In genomic region chr16:50469121-50469743, GRCh38 we compare ENCODE assay signal across 25 cellular contexts.
DNase-seq lines count a peak whose midpoint lies in the region; ATAC-seq, FAIRE-seq and TF ChIP-seq lines count a peak whose summit lies in the region.
"Had no signal": no experiment of that assay in that cellular context is flagged by ENCODE, and none has a peak within 500 bp of the region (broad histone marks: within the 10 kb centered on the region; RNA-seq: fewer than 3 reads in every experiment).

No MANE protein-coding gene starts in this region.

- intact Hi-C loops in CD8-positive, alpha-beta T cell (cut with DNase I, micrococcal nuclease), result no loop called here
- intact Hi-C loops in activated T-helper 1 cell treated with anti-CD3 and anti-CD28 coated beads, Interleukin-12 subunit alpha, Interleukin-12 subunit beta, Interleukin-2, Interleukin-4 antibody, amounts not matched to agents 30 ng/mL and 10 ng/mL and 1 ng/mL, durations not matched to agents 14 hours and 24 hours and 36 hours (cut with micrococcal nuclease), result no loop called here

- H3K79me1 ChIP-seq in trophoblast cell (ENCODE audit: low read length), result peaks cover 5% of the 10 kb centered on the region

- H3K4me1 ChIP-seq in BLaER1, result peaks cover 44% of the 10 kb centered on the region
- H3K4me1 ChIP-seq in CD8-positive, alpha-beta T cell (ENCODE audit: insufficient read depth, low read length), result no peaks in the 10 kb centered on the region
- peaks cover 54% of the 10 kb centered on the region for H3K4me1 ChIP-seq in ectodermal cell (ENCODE audit: control insufficient read depth, insufficient read depth, low read length)
- peaks cover 16 to 32% of the 10 kb centered on the region in 2 experiments for H3K4me1 ChIP-seq in trophoblast cell (ENCODE audit: control insufficient read depth in 1 of 2, insufficient read depth in 2 of 2, low read length in 2 of 2)
- H3K4me1 ChIP-seq in small intestine (ENCODE audit: control insufficient read depth in 2 of 2, insufficient read depth in 1 of 2, low read depth in 1 of 2, low read length in 1 of 2), result peaks cover 0 to 2% of the 10 kb centered on the region in 2 donors
- H3K4me1 ChIP-seq: Peyer's patch had no signal

- no peaks in the 10 kb centered on the region for H3K9me3 Mint-ChIP-seq in CD8-positive, alpha-beta T cell
- H3K9me3 Mint-ChIP-seq in activated T-helper 1 cell treated with anti-CD3 and anti-CD28 coated beads, Interleukin-12 subunit alpha, Interleukin-12 subunit beta, Interleukin-2, Interleukin-4 antibody, amounts not matched to agents 30 ng/mL and 10 ng/mL and 1 ng/mL, durations not matched to agents 14 hours and 24 hours and 36 hours, result no peaks in the 10 kb centered on the region
- H3K9me3 Mint-ChIP-seq: activated B cell treated with CpG ODN at 0.5 μM for 24 hours; activated naive CD8-positive, alpha-beta T cell treated with anti-CD3 and anti-CD28 coated beads, Interleukin-2, amount 50 U/mL, for 24 hours; CD8-positive, alpha-beta memory T cell; dendritic cell treated with granulocyte-macrophage colony-stimulating factor and Interleukin-4, amounts not matched to agents 40 ng/mL and 50 ng/mL, for 4 days; T-helper 1 cell treated with Interleukin-12 subunit alpha and Interleukin-12 subunit beta and Interleukin-4 antibody, amounts not matched to agents 30 μg/mL and 1 μg/mL, for 36 hours had no signal

- H3K79me2 ChIP-seq in trophoblast cell (ENCODE audit: control insufficient read depth, insufficient read depth, low read length, poor library complexity), result no peaks in the 10 kb centered on the region

- no peak overlapping the region for H3K18ac ChIP-seq in trophoblast cell (ENCODE audit: low read length)

- no peak overlapping the region for H3K4ac ChIP-seq in trophoblast cell (ENCODE audit: low read depth, low read length)

- no peak overlapping the region for H2AK5ac ChIP-seq in trophoblast cell (ENCODE audit: low read length)

- no peak overlapping the region for H2AFZ ChIP-seq in trophoblast cell (ENCODE audit: insufficient read depth, low read length, poor library complexity)

- no peak overlapping the region for H2BK5ac ChIP-seq in trophoblast cell (ENCODE audit: low read depth, low read length, poor library complexity)

- ATAC-seq in CD8-positive, alpha-beta T cell, result no peak
- ATAC-seq: activated CD8-positive, alpha-beta T cell treated with anti-CD3 and anti-CD28 coated beads, Interleukin-2, amount 10 ng/mL, durations not matched to agents 7 days and 5 days; activated naive CD8-positive, alpha-beta T cell treated with anti-CD3 and anti-CD28 coated beads, Interleukin-2, amount 50 U/mL, for 24 hours had no signal

- FAIRE-seq in small intestine (lab: Jason Lieb, UNC), result no peak
- FAIRE-seq: HTR-8/SVneo had no signal

- H3K4me3 Mint-ChIP-seq in CD8-positive, alpha-beta T cell, result peak overlapping the region; percentile 63
- H3K4me3 Mint-ChIP-seq in activated T-helper 1 cell treated with anti-CD3 and anti-CD28 coated beads, Interleukin-12 subunit alpha, Interleukin-12 subunit beta, Interleukin-2, Interleukin-4 antibody, amounts not matched to agents 30 ng/mL and 10 ng/mL and 1 ng/mL, durations not matched to agents 14 hours and 24 hours and 36 hours, result no peak overlapping the region
- H3K4me3 Mint-ChIP-seq: activated B cell treated with CpG ODN at 0.5 μM for 24 hours; activated CD8-positive, alpha-beta T cell treated with anti-CD3 and anti-CD28 coated beads, Interleukin-2, amount 10 ng/mL, durations not matched to agents 7 days and 5 days; dendritic cell treated with granulocyte-macrophage colony-stimulating factor and Interleukin-4, amounts not matched to agents 40 ng/mL and 50 ng/mL, for 4 days had no signal

- H4K12ac ChIP-seq in trophoblast cell (ENCODE audit: low read depth, low read length), result no peak overlapping the region

- no peak overlapping the region for H3K27ac ChIP-seq in BLaER1
- no peak overlapping the region for H3K27ac ChIP-seq in CD8-positive, alpha-beta T cell (ENCODE audit: low read depth, low read length)
- H3K27ac ChIP-seq in ectodermal cell (ENCODE audit: insufficient read depth, low read depth, low read length, poor library complexity, severe bottlenecking), result peak overlapping the region; percentile 65
- no peak overlapping the region for H3K27ac ChIP-seq in trophoblast cell (ENCODE audit: low read depth, low read length)
- no peak overlapping the region for H3K27ac ChIP-seq in small intestine (ENCODE audit: low read depth in 1 of 2, low read length in 1 of 2)
- H3K27ac ChIP-seq: brain microvascular endothelial cell, heart right ventricle, Peyer's patch, SJCRH30 had no signal

- no peak overlapping the region for H3K23ac ChIP-seq in trophoblast cell (ENCODE audit: low read length)

- H2BK120ac ChIP-seq in trophoblast cell (ENCODE audit: insufficient read depth, low read length, poor library complexity), result no peak overlapping the region

- H3K36me3 ChIP-seq in BLaER1, result no peaks in the 10 kb centered on the region
- no peaks in the 10 kb centered on the region for H3K36me3 ChIP-seq in CD8-positive, alpha-beta T cell (ENCODE audit: insufficient read depth, low read length)
- no peaks in the 10 kb centered on the region for H3K36me3 ChIP-seq in ectodermal cell (ENCODE audit: control insufficient read depth, insufficient read depth, low read length)
- H3K36me3 ChIP-seq in trophoblast cell (ENCODE audit: control insufficient read depth in 1 of 2, insufficient read depth in 2 of 2, low read length in 2 of 2), result no peaks in the 10 kb centered on the region
- H3K36me3 ChIP-seq in small intestine (ENCODE audit: control insufficient read depth in 2 of 2, insufficient read depth in 2 of 2, low read length in 2 of 2), result no peaks in the 10 kb centered on the region
- H3K36me3 ChIP-seq: brain microvascular endothelial cell, heart right ventricle, Peyer's patch, SJCRH30 had no signal

- H3K27me3 ChIP-seq in BLaER1, result 0 out of 2 replicates have a peak, but pooled peaks cover 4% of the 10 kb centered on the region
- no peaks in the 10 kb centered on the region for H3K27me3 ChIP-seq in CD8-positive, alpha-beta T cell (ENCODE audit: insufficient read depth, low read length)
- H3K27me3 ChIP-seq in ectodermal cell (ENCODE audit: control insufficient read depth, insufficient read depth, low read length, poor library complexity, severe bottlenecking), result peaks cover 4% of the 10 kb centered on the region
- no peaks in the 10 kb centered on the region for H3K27me3 ChIP-seq in trophoblast cell (ENCODE audit: insufficient read depth, low read length)
- H3K27me3 ChIP-seq in small intestine (ENCODE audit: control insufficient read depth in 2 of 2, insufficient read depth in 2 of 2, low read length in 2 of 2), result peaks cover 0 to 13% of the 10 kb centered on the region in 2 donors
- H3K27me3 ChIP-seq: Peyer's patch, SJCRH30 had no signal

- no peak overlapping the region for H4K8ac ChIP-seq in trophoblast cell (ENCODE audit: low read depth, low read length)

- no peak overlapping the region for H3K14ac ChIP-seq in trophoblast cell (ENCODE audit: low read length)

- H3K4me2 ChIP-seq in BLaER1, result peak overlapping the region; percentile 34; the same call in 1 of the 2 replicates
- no peak overlapping the region for H3K4me2 ChIP-seq in trophoblast cell (ENCODE audit: low read length)

- peak overlapping the region; percentile 7 for H2BK12ac ChIP-seq in trophoblast cell (ENCODE audit: low read length)

- H3K4me1 Mint-ChIP-seq in CD8-positive, alpha-beta T cell (ENCODE audit: low read depth), result peaks cover 17% of the 10 kb centered on the region
- peaks cover 14% of the 10 kb centered on the region for H3K4me1 Mint-ChIP-seq in activated T-helper 1 cell treated with anti-CD3 and anti-CD28 coated beads, Interleukin-12 subunit alpha, Interleukin-12 subunit beta, Interleukin-2, Interleukin-4 antibody, amounts not matched to agents 30 ng/mL and 10 ng/mL and 1 ng/mL, durations not matched to agents 14 hours and 24 hours and 36 hours (ENCODE audit: low read depth)

- no peaks in the 10 kb centered on the region for H4K20me1 ChIP-seq in BLaER1

- POLR2A ChIA-PET in CD8-positive, alpha-beta T cell (lab: Charles Lee), result no interaction called here

- H4K91ac ChIP-seq in trophoblast cell (ENCODE audit: low read depth, low read length), result peak overlapping the region; percentile 62

- H3K9ac ChIP-seq in BLaER1, result no peak overlapping the region
- H3K9ac ChIP-seq in trophoblast cell (ENCODE audit: low read length), result no peak overlapping the region

- no peak for DNase-seq in CD8-positive, alpha-beta T cell
- DNase-seq in trophoblast cell, result no peak
- DNase-seq in NCI-H2081 (lab: John Stamatoyannopoulos, UW), result no peak
- DNase-seq in small intestine, result no peak
- DNase-seq in activated T-helper 1 cell treated with anti-CD3 and anti-CD28 coated beads, Interleukin-12 subunit alpha, Interleukin-12 subunit beta, Interleukin-2, Interleukin-4 antibody, amounts not matched to agents 30 ng/mL and 10 ng/mL and 1 ng/mL, durations not matched to agents 14 hours and 24 hours and 36 hours (ENCODE audit: low spot score), result no peak
- DNase-seq: activated B cell treated with CpG ODN at 0.5 μM for 24 hours; activated CD8-positive, alpha-beta T cell treated with anti-CD3 and anti-CD28 coated beads, Interleukin-2, amount 10 ng/mL, durations not matched to agents 7 days and 5 days; activated naive CD8-positive, alpha-beta T cell treated with anti-CD3 and anti-CD28 coated beads, Interleukin-2, amount 50 U/mL, for 24 hours; activated T-cell treated with anti-CD3 and anti-CD28 coated beads, Interleukin-2, amount 50 U/mL, for 1 hour; brain microvascular endothelial cell; CD8-positive, alpha-beta memory T cell; Kasumi-1; NCI-H1048; NCI-H2029; NCI-H446 treated with DMSO at 0.1 percent for 48 hours; NK-92 treated with Interleukin-12 subunit alpha and Interleukin-12 subunit beta, amount 100 ng/mL, for 24 hours; occipital lobe; SJCRH30 had no signal

- CTCF ChIA-PET in CD8-positive, alpha-beta T cell (lab: Charles Lee), result no interaction called here

- H3K27me3 Mint-ChIP-seq in CD8-positive, alpha-beta T cell (ENCODE audit: low read depth), result peaks cover 24% of the 10 kb centered on the region
- H3K27me3 Mint-ChIP-seq in activated T-helper 1 cell treated with anti-CD3 and anti-CD28 coated beads, Interleukin-12 subunit alpha, Interleukin-12 subunit beta, Interleukin-2, Interleukin-4 antibody, amounts not matched to agents 30 ng/mL and 10 ng/mL and 1 ng/mL, durations not matched to agents 14 hours and 24 hours and 36 hours (ENCODE audit: insufficient read depth), result peaks cover 28% of the 10 kb centered on the region

- H3K4me3 ChIP-seq in BLaER1 (no peak overlapping the region), ectodermal cell (ENCODE audit: insufficient read depth, low read depth, low read length) (no peak overlapping the region), trophoblast cell (ENCODE audit: low read depth, low read length) (no peak overlapping the region), small intestine (ENCODE audit: low read depth in 1 of 2, low read length in 2 of 2) (no peak overlapping the region)
- no peak overlapping the region for H3K4me3 ChIP-seq in CD8-positive, alpha-beta T cell (ENCODE audit: low read depth, low read length)
- H3K4me3 ChIP-seq: heart right ventricle, SJCRH30 had no signal

- TF ChIP-seq CTCF in CD8-positive, alpha-beta T cell (IDR thresholded peaks at IDR 0.05), result no peak

- no peak overlapping the region for H3K27ac Mint-ChIP-seq in CD8-positive, alpha-beta T cell
- H3K27ac Mint-ChIP-seq in activated T-helper 1 cell treated with anti-CD3 and anti-CD28 coated beads, Interleukin-12 subunit alpha, Interleukin-12 subunit beta, Interleukin-2, Interleukin-4 antibody, amounts not matched to agents 30 ng/mL and 10 ng/mL and 1 ng/mL, durations not matched to agents 14 hours and 24 hours and 36 hours, result no peak overlapping the region
- H3K27ac Mint-ChIP-seq: activated B cell treated with CpG ODN at 0.5 μM for 24 hours; activated CD8-positive, alpha-beta T cell treated with anti-CD3 and anti-CD28 coated beads, Interleukin-2, amount 10 ng/mL, durations not matched to agents 7 days and 5 days; activated naive CD8-positive, alpha-beta T cell treated with anti-CD3 and anti-CD28 coated beads, Interleukin-2, amount 50 U/mL, for 24 hours; dendritic cell treated with granulocyte-macrophage colony-stimulating factor and Interleukin-4, amounts not matched to agents 40 ng/mL and 50 ng/mL, for 4 days; T-helper 1 cell treated with Interleukin-12 subunit alpha and Interleukin-12 subunit beta and Interleukin-4 antibody, amounts not matched to agents 30 μg/mL and 1 μg/mL, for 36 hours had no signal

- 68 to 70% methylated on average over 2 of the region's 2 CpGs for WGBS in ectodermal cell, 2 experiments
- whole genome bisulfite sequencing in trophoblast cell (ENCODE audit: extremely low coverage, insufficient coverage, insufficient read length), result no CpG with 5 or more reads among the region's 2 CpGs
- 47 to 70% (median 50%) methylated on average over 2 of the region's 2 CpGs for WGBS in small intestine, 3 donors

- no peaks in the 10 kb centered on the region for H3K9me3 ChIP-seq in BLaER1
- H3K9me3 ChIP-seq in CD8-positive, alpha-beta T cell (ENCODE audit: low read length), result no peaks in the 10 kb centered on the region
- no peaks in the 10 kb centered on the region for H3K9me3 ChIP-seq in ectodermal cell (ENCODE audit: control insufficient read depth, low read length)
- H3K9me3 ChIP-seq in trophoblast cell (ENCODE audit: insufficient read depth, low read depth, low read length), result peaks cover 2% of the 10 kb centered on the region
- H3K9me3 ChIP-seq in small intestine (ENCODE audit: control insufficient read depth, low read depth), result no peaks in the 10 kb centered on the region
- H3K9me3 ChIP-seq: Peyer's patch had no signal

- H3K36me3 Mint-ChIP-seq in CD8-positive, alpha-beta T cell, result no peaks in the 10 kb centered on the region
- H3K36me3 Mint-ChIP-seq in activated T-helper 1 cell treated with anti-CD3 and anti-CD28 coated beads, Interleukin-12 subunit alpha, Interleukin-12 subunit beta, Interleukin-2, Interleukin-4 antibody, amounts not matched to agents 30 ng/mL and 10 ng/mL and 1 ng/mL, durations not matched to agents 14 hours and 24 hours and 36 hours (ENCODE audit: low read depth), result no peaks in the 10 kb centered on the region
- H3K36me3 Mint-ChIP-seq: CD8-positive, alpha-beta memory T cell had no signal
